In the genomic region with DNA sequence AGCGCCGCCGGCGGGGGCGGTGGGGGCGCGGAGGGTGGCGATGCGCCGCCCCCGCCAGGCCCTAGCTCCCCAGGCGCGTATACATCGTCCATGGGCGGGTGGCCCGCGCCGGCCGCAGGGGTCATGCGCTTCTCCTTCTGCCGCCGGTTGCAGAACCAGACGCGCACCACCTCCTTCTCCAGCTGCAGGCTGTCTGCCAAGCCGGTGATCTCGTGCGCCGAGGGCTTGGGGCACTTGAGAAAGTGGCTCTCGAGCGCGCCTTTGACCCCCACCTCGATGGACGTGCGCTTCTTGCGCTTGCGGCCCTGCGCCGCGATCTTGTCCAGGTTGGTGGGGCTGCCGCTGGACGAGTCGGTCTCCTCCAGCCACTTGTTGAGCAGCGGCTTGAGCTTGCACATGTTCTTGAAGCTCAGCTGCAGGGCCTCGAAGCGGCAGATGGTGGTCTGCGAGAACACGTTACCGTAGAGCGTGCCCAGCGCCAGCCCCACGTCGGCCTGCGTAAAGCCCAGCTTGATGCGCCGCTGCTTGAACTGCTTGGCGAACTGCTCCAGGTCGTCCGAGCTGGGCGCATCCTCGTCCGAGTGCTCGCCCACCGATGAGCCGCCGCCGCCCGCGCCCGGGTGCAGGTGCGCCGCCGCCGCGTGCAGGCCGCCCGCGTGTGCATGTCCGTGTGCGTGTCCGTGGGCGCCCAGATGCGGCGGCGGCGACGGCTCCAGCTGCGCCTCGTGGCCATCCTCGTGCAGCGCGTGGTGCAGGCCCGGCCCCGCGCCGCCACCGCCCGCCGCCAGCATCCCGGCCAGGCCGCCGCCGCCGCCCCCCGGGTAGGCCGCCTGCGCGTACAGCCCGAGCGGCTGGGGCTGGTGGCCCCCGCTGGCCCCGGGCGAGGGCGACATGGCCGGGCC, we compare ENCODE assay signal across 1 cellular context.
TF ChIP-seq lines count a peak whose summit lies in the region.

No MANE protein-coding gene starts in this region.

TF ChIP-seq in IMR-90, 13 proteins besides CTCF, POLR2A, EP300 and RAD21:
- TF ChIP-seq, protein P1, sequence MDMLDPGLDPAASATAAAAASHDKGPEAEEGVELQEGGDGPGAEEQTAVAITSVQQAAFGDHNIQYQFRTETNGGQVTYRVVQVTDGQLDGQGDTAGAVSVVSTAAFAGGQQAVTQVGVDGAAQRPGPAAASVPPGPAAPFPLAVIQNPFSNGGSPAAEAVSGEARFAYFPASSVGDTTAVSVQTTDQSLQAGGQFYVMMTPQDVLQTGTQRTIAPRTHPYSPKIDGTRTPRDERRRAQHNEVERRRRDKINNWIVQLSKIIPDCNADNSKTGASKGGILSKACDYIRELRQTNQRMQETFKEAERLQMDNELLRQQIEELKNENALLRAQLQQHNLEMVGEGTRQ (IDR thresholded peaks at IDR 0.05; ENCODE audit: low read depth, low read length), result no peak
